Comparison of ENCODE assay signal across 18 cellular contexts in the genomic region with DNA sequence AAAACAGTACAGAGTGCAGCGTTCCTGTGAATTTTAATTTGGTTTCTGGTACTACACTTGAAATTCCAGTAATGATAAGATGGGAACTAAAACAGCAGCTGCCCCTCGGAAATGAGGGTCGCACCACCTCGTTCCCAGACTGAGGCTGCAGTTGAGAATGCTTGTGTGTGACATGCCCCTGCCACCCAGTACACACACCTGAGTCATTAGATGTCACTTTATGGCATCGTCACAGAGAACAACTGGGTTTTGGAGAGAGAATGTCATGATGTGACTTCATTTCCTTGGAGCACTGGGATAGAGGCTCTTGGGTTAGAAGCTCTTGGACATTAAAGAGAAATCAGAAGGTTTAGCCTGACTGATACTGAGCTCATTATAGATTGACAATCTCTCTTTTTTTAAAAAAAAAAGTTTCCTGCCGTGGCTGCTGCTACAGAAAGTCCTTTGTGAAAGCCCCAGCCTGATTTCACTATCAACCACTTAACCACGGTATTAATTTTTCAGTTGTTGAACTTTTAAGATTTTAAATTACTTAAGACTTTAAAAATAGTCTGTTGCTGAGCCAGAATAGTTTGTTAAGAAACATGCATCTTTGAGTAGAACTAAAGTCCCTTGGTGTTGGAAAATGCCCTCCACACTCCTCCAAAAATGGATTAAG.
"Had no signal": no experiment of that assay in that cellular context is flagged by ENCODE, and none has a peak within 500 bp of the region (broad histone marks: within the 10 kb centered on the region; RNA-seq: fewer than 3 reads in every experiment).

No MANE protein-coding gene starts in this region.

- H3K9me3 Mint-ChIP-seq: natural killer cell treated with Interleukin-12 subunit alpha and Interleukin-12 subunit beta and Interleukin-15 and Interleukin-18, amount 100 ng/mL, for 72 hours had no signal

- H3K27me3 ChIP-seq: gastroesophageal sphincter, left lung, right lobe of liver, spleen had no signal

- ATAC-seq: activated CD8-positive, alpha-beta memory T cell treated with anti-CD3 and anti-CD28 coated beads, Interleukin-2, amount 10 ng/mL, durations not matched to agents 7 days and 5 days; gastroesophageal sphincter; left lung; natural killer cell treated with Interleukin-12 subunit alpha and Interleukin-12 subunit beta and Interleukin-15 and Interleukin-18, amount 100 ng/mL, for 72 hours; psoas muscle; right lobe of liver had no signal

- H3K9me3 ChIP-seq: gastroesophageal sphincter, left lung, psoas muscle, right lobe of liver had no signal

- H3K4me3 Mint-ChIP-seq: activated CD8-positive, alpha-beta memory T cell treated with anti-CD3 and anti-CD28 coated beads, Interleukin-2, amount 10 ng/mL, durations not matched to agents 7 days and 5 days; natural killer cell treated with Interleukin-12 subunit alpha and Interleukin-12 subunit beta and Interleukin-15 and Interleukin-18, amount 100 ng/mL, for 72 hours had no signal

- H3K27ac Mint-ChIP-seq: activated CD8-positive, alpha-beta memory T cell treated with anti-CD3 and anti-CD28 coated beads, Interleukin-2, amount 10 ng/mL, durations not matched to agents 7 days and 5 days; natural killer cell treated with Interleukin-12 subunit alpha and Interleukin-12 subunit beta and Interleukin-15 and Interleukin-18, amount 100 ng/mL, for 72 hours had no signal

- H3K27me3 Mint-ChIP-seq: activated CD8-positive, alpha-beta memory T cell treated with anti-CD3 and anti-CD28 coated beads, Interleukin-2, amount 10 ng/mL, durations not matched to agents 7 days and 5 days; natural killer cell treated with Interleukin-12 subunit alpha and Interleukin-12 subunit beta and Interleukin-15 and Interleukin-18, amount 100 ng/mL, for 72 hours had no signal

- DNase-seq: activated CD4-positive, alpha-beta T cell treated with anti-CD3 and anti-CD28 coated beads, Interleukin-2, amount 50 U/mL, for 1 hour; activated CD4-positive, CD25-positive, alpha-beta regulatory T cell; activated CD8-positive, alpha-beta memory T cell treated with anti-CD3 and anti-CD28 coated beads, Interleukin-2, amount 10 ng/mL, durations not matched to agents 7 days and 5 days; activated gamma-delta T cell; activated T-cell treated with anti-CD3 and anti-CD28 coated beads, Interleukin-2, amount 50 U/mL, for 48 hours; caudate nucleus; effector memory CD4-positive, alpha-beta T cell; left lung; mesenchymal stem cell; psoas muscle; right lobe of liver; spleen; stimulated activated CD4-positive, alpha-beta T cell treated with anti-CD3 and anti-CD28 coated beads, Interleukin-2, amount 100 ng/mL, for 24 hours; stimulated activated naive CD4-positive, alpha-beta T cell treated with Interleukin-2 at 50 U/mL for 16 hours; T-helper 2 cell had no signal

- H3K4me3 ChIP-seq: coronary artery, gastroesophageal sphincter, left lung, psoas muscle, right lobe of liver, spleen had no signal

- H3K27ac ChIP-seq: coronary artery, gastroesophageal sphincter, left lung, psoas muscle, right lobe of liver, spleen had no signal
